ENCODE assay signal across 22 cellular contexts in genomic region chr14:101537286-101537685, GRCh38. TPM values are rescaled to one million over a fixed set of nuclear protein-coding genes. Genes with fewer than 3 reads are reported as not detected.
"Had no signal": no experiment of that assay in that cellular context is flagged by ENCODE, and none has a peak within 500 bp of the region (broad histone marks: within the 10 kb centered on the region; RNA-seq: fewer than 3 reads in every experiment).

No MANE protein-coding gene starts in this region.

- H3K27me3 ChIP-seq: brain microvascular endothelial cell, cardiac muscle cell, SJSA1 had no signal

- H3K9me3 Mint-ChIP-seq: activated CD4-positive, alpha-beta T cell treated with anti-CD3 and anti-CD28 coated beads, Interleukin-2, amount 10 ng/mL, durations not matched to agents 24 days and 14 days; activated naive CD8-positive, alpha-beta T cell treated with anti-CD3 and anti-CD28 coated beads for 36 hours; activated T-cell treated with anti-CD3 and anti-CD28 coated beads, Interleukin-2, amount 50 U/mL, for 4 hours; T-helper 1 cell treated with Interleukin-12 subunit alpha and Interleukin-12 subunit beta and Interleukin-4 antibody, amounts not matched to agents 30 μg/mL and 1 μg/mL, for 36 hours had no signal

- H3K9me3 ChIP-seq: SJSA1 had no signal

- H3K4me3 Mint-ChIP-seq: activated CD4-positive, alpha-beta T cell treated with anti-CD3 and anti-CD28 coated beads, Interleukin-2, amount 10 ng/mL, durations not matched to agents 24 days and 14 days; activated naive CD8-positive, alpha-beta T cell treated with anti-CD3 and anti-CD28 coated beads for 36 hours; activated T-cell treated with anti-CD3 and anti-CD28 coated beads, Interleukin-2, amount 50 U/mL, for 4 hours; T-helper 1 cell treated with Interleukin-12 subunit alpha and Interleukin-12 subunit beta and Interleukin-4 antibody, amounts not matched to agents 30 μg/mL and 1 μg/mL, for 36 hours had no signal

- H3K36me3 ChIP-seq: brain microvascular endothelial cell, cardiac muscle cell, SJSA1 had no signal

- ATAC-seq: activated T-cell treated with anti-CD3 and anti-CD28 coated beads, Interleukin-2, amount 50 U/mL, for 4 hours; PC-3 had no signal

- H3K27ac Mint-ChIP-seq: activated CD4-positive, alpha-beta T cell treated with anti-CD3 and anti-CD28 coated beads, Interleukin-2, amount 10 ng/mL, durations not matched to agents 24 days and 14 days; activated naive CD8-positive, alpha-beta T cell treated with anti-CD3 and anti-CD28 coated beads for 36 hours; T-helper 1 cell treated with Interleukin-12 subunit alpha and Interleukin-12 subunit beta and Interleukin-4 antibody, amounts not matched to agents 30 μg/mL and 1 μg/mL, for 36 hours had no signal

- H3K27ac ChIP-seq: brain microvascular endothelial cell, cardiac muscle cell, SJSA1 had no signal

- DNase-seq: activated CD4-positive, alpha-beta T cell treated with anti-CD3 and anti-CD28 coated beads for 1 hour; activated CD4-positive, alpha-beta T cell treated with anti-CD3 and anti-CD28 coated beads, Interleukin-2, amount 10 ng/mL, durations not matched to agents 24 days and 14 days; activated CD4-positive, alpha-beta T cell treated with anti-CD3 and anti-CD28 coated beads, Interleukin-2, amount 50 U/mL, for 48 hours; activated CD8-positive, alpha-beta memory T cell treated with anti-CD3 and anti-CD28 coated beads for 24 hours; activated effector memory CD4-positive, alpha-beta T cell treated with anti-CD3 and anti-CD28 coated beads, Interleukin-2, amount 50 U/mL, for 16 hours; activated naive CD4-positive, alpha-beta T cell treated with Interleukin-2 at 50 U/mL for 16 hours; activated naive CD8-positive, alpha-beta T cell treated with anti-CD3 and anti-CD28 coated beads for 36 hours; activated T-cell treated with anti-CD3 and anti-CD28 coated beads, Interleukin-2, amount 50 U/mL, for 4 hours; brain microvascular endothelial cell; cerebellar nuclear complex; NCI-H1092; NCI-H1417; NCI-H1694 treated with DMSO at 0.1 percent for 48 hours; NCI-H2081; NCI-H446; NCI-H524; PC-3; SHP77 had no signal

- H3K36me3 Mint-ChIP-seq: activated naive CD8-positive, alpha-beta T cell treated with anti-CD3 and anti-CD28 coated beads for 36 hours had no signal

- H3K4me3 ChIP-seq: cardiac muscle cell, SJSA1 had no signal

- H3K27me3 Mint-ChIP-seq: activated CD4-positive, alpha-beta T cell treated with anti-CD3 and anti-CD28 coated beads, Interleukin-2, amount 10 ng/mL, durations not matched to agents 24 days and 14 days had no signal

- H3K4me1 ChIP-seq: SJSA1 had no signal

RNA-seq across cellular contexts. Expression of gene DIO3, which starts 24.0 kb away (rescaled TPM):
- total RNA-seq: activated CD4-positive, alpha-beta T cell treated with anti-CD3 and anti-CD28 coated beads, Interleukin-2, amount 10 ng/mL, durations not matched to agents 24 days and 14 days; activated naive CD8-positive, alpha-beta T cell treated with anti-CD3 and anti-CD28 coated beads for 36 hours; activated T-cell treated with anti-CD3 and anti-CD28 coated beads, Interleukin-2, amount 50 U/mL, for 4 hours; MCF 10A; SJSA1 had no signal
- polyA plus RNA-seq: cardiac muscle cell had no signal
